In genomic region chr18:23574611-23575308, GRCh38 we compare ENCODE assay signal across 9 cellular contexts. TPM values are rescaled to one million over a fixed set of nuclear protein-coding genes. Genes with fewer than 3 reads are reported as not detected.
DNase-seq lines count a peak whose midpoint lies in the region; ATAC-seq and FAIRE-seq lines count a peak whose summit lies in the region.
"Had no signal": no experiment of that assay in that cellular context is flagged by ENCODE, and none has a peak within 500 bp of the region (broad histone marks: within the 10 kb centered on the region; RNA-seq: fewer than 3 reads in every experiment).

No MANE protein-coding gene starts in this region.

- H3K36me3 Mint-ChIP-seq in activated CD4-positive, alpha-beta T cell treated with anti-CD3 and anti-CD28 coated beads, Interleukin-2, amount 10 ng/mL, durations not matched to agents 7 days and 5 days (ENCODE audit: low read depth), result peaks cover 51% of the 10 kb centered on the region
- peaks cover 31% of the 10 kb centered on the region for H3K36me3 Mint-ChIP-seq in activated CD4-positive, alpha-beta memory T cell treated with anti-CD3 and anti-CD28 coated beads for 36 hours

- H3K4me1 ChIP-seq in subcutaneous abdominal adipose tissue (ENCODE audit: control insufficient read depth in 5 of 5, insufficient read depth in 5 of 5, low read length in 5 of 5), result peaks cover 0 to 42% (median 37%) of the 10 kb centered on the region in 5 donors
- no peaks in the 10 kb centered on the region for H3K4me1 ChIP-seq in aorta (ENCODE audit: control insufficient read depth in 1 of 2, insufficient read depth in 2 of 2, low read length in 2 of 2)

- CTCF ChIA-PET in activated CD4-positive, alpha-beta T cell treated with anti-CD3 and anti-CD28 coated beads, Interleukin-2, amount 10 ng/mL, durations not matched to agents 7 days and 5 days (lab: Charles Lee), result interaction anchor here (1.1 to 2.3 kb wide), 3 partner anchors 11 to 59 kb away, joined by 3 to 9 read pairs (median 3); partner anchors contain the start of gene NPC1
- CTCF ChIA-PET in activated CD4-positive, alpha-beta memory T cell treated with anti-CD3 and anti-CD28 coated beads for 36 hours (lab: Charles Lee), result interaction anchor here (0.9 to 1.0 kb wide), 2 partner anchors 11 to 12 kb away, joined by 3 to 4 read pairs; no protein-coding TSS in a partner anchor

- H3K4me3 ChIP-seq in subcutaneous abdominal adipose tissue (ENCODE audit: low read depth in 1 of 5, low read length in 5 of 5) (no peak overlapping the region), aorta (ENCODE audit: low read length in 2 of 2) (no peak overlapping the region)

- H3K4me1 Mint-ChIP-seq in activated CD4-positive, alpha-beta T cell treated with anti-CD3 and anti-CD28 coated beads, Interleukin-2, amount 10 ng/mL, durations not matched to agents 7 days and 5 days, result peaks cover 53% of the 10 kb centered on the region
- peaks cover 57% of the 10 kb centered on the region for H3K4me1 Mint-ChIP-seq in activated CD4-positive, alpha-beta memory T cell treated with anti-CD3 and anti-CD28 coated beads for 36 hours (ENCODE audit: low read depth)

- H3K27ac Mint-ChIP-seq in activated CD4-positive, alpha-beta T cell treated with anti-CD3 and anti-CD28 coated beads, Interleukin-2, amount 10 ng/mL, durations not matched to agents 7 days and 5 days, result peak overlapping the region; percentile 84
- peak overlapping the region; percentile 88 for H3K27ac Mint-ChIP-seq in activated CD4-positive, alpha-beta memory T cell treated with anti-CD3 and anti-CD28 coated beads for 36 hours

- H3K9me3 ChIP-seq in subcutaneous abdominal adipose tissue (ENCODE audit: control insufficient read depth in 5 of 5, low read length in 5 of 5), result no peaks in the 10 kb centered on the region
- no peaks in the 10 kb centered on the region for H3K9me3 ChIP-seq in aorta (ENCODE audit: control insufficient read depth, low read length)

- H3K27ac ChIP-seq in subcutaneous abdominal adipose tissue (ENCODE audit: low read depth, low read length) (peak overlapping the region; percentile 71), aorta (ENCODE audit: low read depth in 1 of 2, low read length in 2 of 2) (no peak overlapping the region)

- H3K36me3 ChIP-seq in subcutaneous abdominal adipose tissue (ENCODE audit: control insufficient read depth in 5 of 5, insufficient read depth in 5 of 5, low read length in 5 of 5) (peaks cover 4 to 29% (median 11%) of the 10 kb centered on the region in 5 donors), aorta (ENCODE audit: control insufficient read depth in 1 of 2, insufficient read depth in 2 of 2, low read length in 1 of 2) (peaks cover 4 to 10% of the 10 kb centered on the region in 2 donors)

- FAIRE-seq in RCC 7860 (lab: Jason Lieb, UNC), result no peak

- peak overlapping the region in 3 of 5 donors; percentile 13 to 56 (median 38) for H3K9ac ChIP-seq in subcutaneous abdominal adipose tissue (ENCODE audit: low read length in 5 of 5)

- peaks cover 3% of the 10 kb centered on the region for H3K9me3 Mint-ChIP-seq in activated CD4-positive, alpha-beta T cell treated with anti-CD3 and anti-CD28 coated beads, Interleukin-2, amount 10 ng/mL, durations not matched to agents 7 days and 5 days
- no peaks in the 10 kb centered on the region for H3K9me3 Mint-ChIP-seq in activated CD4-positive, alpha-beta memory T cell treated with anti-CD3 and anti-CD28 coated beads for 36 hours

- 62 to 70% methylated on average over 5 of the region's 5 CpGs for WGBS in aorta, 2 donors

- POLR2A ChIA-PET in activated CD4-positive, alpha-beta T cell treated with anti-CD3 and anti-CD28 coated beads, Interleukin-2, amount 10 ng/mL, durations not matched to agents 7 days and 5 days (lab: Charles Lee), result no interaction called here
- POLR2A ChIA-PET in activated CD4-positive, alpha-beta memory T cell treated with anti-CD3 and anti-CD28 coated beads for 36 hours (lab: Charles Lee), result interaction anchor here (0.9 kb wide), 1 partner anchor 11 kb away, joined by 3 read pairs; no protein-coding TSS in a partner anchor

- DNase-seq in activated CD4-positive, alpha-beta T cell treated with anti-CD3 and anti-CD28 coated beads, Interleukin-2, amount 10 ng/mL, durations not matched to agents 7 days and 5 days, result no peak
- DNase-seq in activated CD4-positive, alpha-beta T cell treated with anti-CD3 and anti-CD28 coated beads, Interleukin-2, amount 50 U/mL, for 1 hour, result no peak
- DNase-seq in activated CD4-positive, alpha-beta memory T cell treated with anti-CD3 and anti-CD28 coated beads for 36 hours, result no peak
- DNase-seq in islet precursor cell (peak; percentile 91), aorta (no peak), RCC 7860 (ENCODE audit: low spot score) (no peak), Ammon's horn (ENCODE audit: low spot score) (no peak)
- DNase-seq: erythroblast had no signal

- H3K4me3 Mint-ChIP-seq in activated CD4-positive, alpha-beta T cell treated with anti-CD3 and anti-CD28 coated beads, Interleukin-2, amount 10 ng/mL, durations not matched to agents 7 days and 5 days, result peak overlapping the region; percentile 46
- no peak overlapping the region for H3K4me3 Mint-ChIP-seq in activated CD4-positive, alpha-beta memory T cell treated with anti-CD3 and anti-CD28 coated beads for 36 hours

- H3K27me3 Mint-ChIP-seq in activated CD4-positive, alpha-beta T cell treated with anti-CD3 and anti-CD28 coated beads, Interleukin-2, amount 10 ng/mL, durations not matched to agents 7 days and 5 days, result no peaks in the 10 kb centered on the region
- H3K27me3 Mint-ChIP-seq in activated CD4-positive, alpha-beta memory T cell treated with anti-CD3 and anti-CD28 coated beads for 36 hours, result no peaks in the 10 kb centered on the region

- no peak for ATAC-seq in aorta (ENCODE audit: low FRiP score)

- no peaks in the 10 kb centered on the region for H3K27me3 ChIP-seq in subcutaneous abdominal adipose tissue (ENCODE audit: control insufficient read depth in 5 of 5, insufficient read depth in 4 of 5, low read length in 5 of 5)
- no peaks in the 10 kb centered on the region for H3K27me3 ChIP-seq in aorta (ENCODE audit: control insufficient read depth in 1 of 2, insufficient read depth in 2 of 2, low read length in 1 of 2)

- intact Hi-C loops in activated CD4-positive, alpha-beta memory T cell treated with anti-CD3 and anti-CD28 coated beads for 36 hours (cut with micrococcal nuclease), result loop anchor here (1.0 to 2.0 kb wide), 2 partner anchors 12 to 72 kb away; partner anchors contain the start of genes NPC1 and RMC1
- intact Hi-C loops in aorta (cut with DNase I), result no loop called here

RNA-seq across cellular contexts. Expression of gene NPC1, which starts 11.5 kb away (rescaled TPM):
- 10 to 100 TPM; 33.8 to 37.3 TPM for total RNA-seq in activated CD4-positive, alpha-beta T cell treated with anti-CD3 and anti-CD28 coated beads, Interleukin-2, amount 10 ng/mL, durations not matched to agents 7 days and 5 days
- total RNA-seq in activated CD4-positive, alpha-beta memory T cell treated with anti-CD3 and anti-CD28 coated beads for 36 hours, result 10 to 100 TPM; 39.3 to 39.9 TPM
- total RNA-seq in aorta, result 10 to 100 TPM; 57.6 to 81.0 TPM
- polyA plus RNA-seq in aorta, result 10 to 100 TPM; 16.2 to 29.8 TPM
